8 cellular contexts compared by ENCODE assay signal in genomic region chr12:751828-752672, GRCh38. TPM values are rescaled to one million over a fixed set of nuclear protein-coding genes. Genes with fewer than 3 reads are reported as not detected.
DNase-seq lines count a peak whose midpoint lies in the region; ATAC-seq and TF ChIP-seq lines count a peak whose summit lies in the region.

Gene WNK1 (plus strand): TSS chr12:752579. CDS start chr12:753566, 987 bp downstream.

- H3K4me1 ChIP-seq in right atrium auricular region, result peaks cover 0 to 18% of the 10 kb centered on the region in 2 donors
- peaks cover 30% of the 10 kb centered on the region for H3K4me1 ChIP-seq in psoas muscle
- no peaks in the 10 kb centered on the region for H3K4me1 ChIP-seq in uterus

- intact Hi-C loops in psoas muscle (cut with DNase I) (loop anchor here (1.0 to 10.0 kb wide), 7 partner anchors 35 to 193 kb away; partner anchors contain the start of gene RAD52 (in 1 of the 2)), uterus (cut with DNase I; ENCODE audit: low total_unique reads) (loop anchor here (5.0 to 10.0 kb wide), 3 partner anchors 63 to 180 kb away; no protein-coding TSS in a partner anchor)

- TF ChIP-seq CTCF in right atrium auricular region (IDR thresholded peaks at IDR 0.05), result no peak
- no peak for TF ChIP-seq CTCF in psoas muscle (IDR thresholded peaks at IDR 0.05)
- no peak for TF ChIP-seq CTCF in uterus (IDR thresholded peaks at IDR 0.05)

- ATAC-seq in GM18498 (IDR thresholded peaks at IDR 0.05; ENCODE audit: unreplicated experiment), result peak; percentile 57
- ATAC-seq in HG02938 (IDR thresholded peaks at IDR 0.05; ENCODE audit: unreplicated experiment), result peak; percentile 51
- ATAC-seq in psoas muscle, result peak; percentile 84 to 89 (median 86)

- H3K27ac ChIP-seq in angular gyrus (ENCODE audit: low read depth, low read length) (peak within 1 kb of the TSS; percentile 95), right atrium auricular region (peak within 1 kb of the TSS; percentile 99), psoas muscle (peak within 1 kb of the TSS; percentile 95), uterus (peak within 1 kb of the TSS; percentile 99)

- no peaks in the 10 kb centered on the region for H3K27me3 ChIP-seq in right atrium auricular region
- no peaks in the 10 kb centered on the region for H3K27me3 ChIP-seq in psoas muscle (ENCODE audit: insufficient read depth in 3 of 3, low read length in 2 of 3)
- no peaks in the 10 kb centered on the region for H3K27me3 ChIP-seq in uterus

- H3K9me3 ChIP-seq in right atrium auricular region (no peaks in the 10 kb centered on the region), psoas muscle (no peaks in the 10 kb centered on the region), uterus (no peaks in the 10 kb centered on the region)

- peak within 1 kb of the TSS; percentile 87 to 88 for H3K4me3 ChIP-seq in right atrium auricular region
- H3K4me3 ChIP-seq in psoas muscle, result peak within 1 kb of the TSS; percentile 96
- peak within 1 kb of the TSS; percentile 72 to 78 for H3K4me3 ChIP-seq in uterus

- DNase-seq in NCI-H187 (lab: John Stamatoyannopoulos, UW), result peak; percentile 93 to 94
- peak; percentile 94 to 99 (median 95) for DNase-seq in T-helper 2 cell
- peak; percentile 98 for DNase-seq in right atrium auricular region (ENCODE audit: low spot score)
- DNase-seq in psoas muscle, result peak; percentile 97 to 98
- peak; percentile 98 for DNase-seq in uterus

- H3K36me3 ChIP-seq in right atrium auricular region (no peaks in the 10 kb centered on the region), psoas muscle (ENCODE audit: insufficient read depth in 1 of 2, low read depth in 1 of 2) (no peaks in the 10 kb centered on the region), uterus (no peaks in the 10 kb centered on the region)

- WGBS in psoas muscle, 3 donors, result 0 to 1% (median 1%) methylated on average over 34 to 47 of the region's 47 CpGs

- TF ChIP-seq POLR2A in uterus (IDR thresholded peaks at IDR 0.05), result peak; percentile 83 to 91

RNA-seq across cellular contexts. Expression of gene WNK1, which starts in this region (rescaled TPM):
- 100 to 1,000 TPM; 195 to 215 TPM for total RNA-seq in right atrium auricular region
- total RNA-seq in psoas muscle, result 100 to 1,000 TPM; 230 to 272 (median 245) TPM
- polyA plus RNA-seq in psoas muscle, result 100 to 1,000 TPM in 1 of 3 donors, 10 to 100 TPM in 2; 40.7 to 142 (median 51.5) TPM
- 100 to 1,000 TPM in 1 of 4 donors, 10 to 100 TPM in 3; 57.1 to 208 (median 81.0) TPM for total RNA-seq in uterus

Comparison
In these comparisons a context has a peak if more than half of its experiments do, and no peak if none do; other contexts are left out.
1. Peak in every context shown above with its lines: DNase-seq, ATAC-seq, H3K4me3 ChIP-seq and H3K27ac ChIP-seq.